In the genomic region with DNA sequence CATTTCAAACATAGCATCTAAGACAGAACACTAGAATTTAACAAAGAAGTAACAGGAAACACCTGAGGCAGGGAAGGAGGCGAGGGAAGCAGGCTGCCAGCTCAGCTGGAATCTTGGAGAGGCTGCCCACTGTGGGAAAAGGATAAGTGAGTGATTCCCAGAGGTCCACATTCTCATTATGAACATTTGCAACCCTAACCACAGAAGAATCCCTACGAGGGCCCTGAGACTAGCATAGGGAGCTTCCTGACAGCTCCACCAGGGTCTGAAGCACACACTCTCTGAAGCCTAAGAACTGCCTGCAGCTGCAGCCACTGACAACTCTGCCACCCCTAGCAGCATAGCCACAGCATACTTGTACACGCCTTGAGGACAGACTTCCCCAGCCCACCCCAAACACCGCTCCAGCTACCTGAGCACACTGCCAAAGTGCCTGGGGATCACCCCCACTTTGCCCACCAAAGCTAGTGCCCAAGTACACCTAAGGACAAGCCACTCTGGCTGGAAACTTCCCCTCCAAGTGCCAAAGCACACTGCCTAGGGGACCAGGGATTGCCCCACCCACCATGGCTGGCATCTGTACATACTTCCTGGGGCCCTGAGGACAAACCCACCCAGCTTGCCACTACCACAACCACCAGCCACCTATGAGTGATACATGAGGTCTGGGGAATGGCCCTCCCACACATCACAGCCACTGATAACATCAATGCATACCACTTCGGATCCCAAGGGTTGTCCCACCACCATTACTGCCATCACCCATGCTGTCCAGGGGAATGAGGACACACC, we compare ENCODE assay signal across 14 cellular contexts.
DNase-seq lines count a peak whose midpoint lies in the region; ATAC-seq, FAIRE-seq and TF ChIP-seq lines count a peak whose summit lies in the region.
"Had no signal": no experiment of that assay in that cellular context is flagged by ENCODE, and none has a peak within 500 bp of the region (broad histone marks: within the 10 kb centered on the region; RNA-seq: fewer than 3 reads in every experiment).

No MANE protein-coding gene starts in this region.

- H4K20me1 ChIP-seq in astrocyte (ENCODE audit: insufficient read depth, low read length), result peaks cover 60% of the 10 kb centered on the region

- peaks cover 6% of the 10 kb centered on the region for H3K36me3 Mint-ChIP-seq in astrocyte (ENCODE audit: low read depth, unreplicated experiment)

- H3K27me3 ChIP-seq in heart right ventricle (no peaks in the 10 kb centered on the region), astrocyte (ENCODE audit: insufficient read depth, low read length) (no peaks in the 10 kb centered on the region), spleen (replicated peaks in 1 of 7) (no peaks in the 10 kb centered on the region)
- H3K27me3 ChIP-seq: transverse colon had no signal

- H3K9me3 ChIP-seq in heart right ventricle (peaks cover 0 to 26% (median 13%) of the 10 kb centered on the region in 11 donors), astrocyte (ENCODE audit: insufficient read depth, low read depth, low read length) (no peaks in the 10 kb centered on the region), spleen (peaks cover 0 to 37% (median 29%) of the 10 kb centered on the region in 8 donors)

- peaks cover 3 to 27% (median 15%) of the 10 kb centered on the region in 9 donors for H3K4me1 ChIP-seq in heart right ventricle
- no peaks in the 10 kb centered on the region for H3K4me1 ChIP-seq in astrocyte (ENCODE audit: insufficient read depth, low read length)
- peaks cover 0 to 23% (median 10%) of the 10 kb centered on the region in 6 donors for H3K4me1 ChIP-seq in spleen
- H3K4me1 ChIP-seq: parathyroid adenoma had no signal

- DNase-seq in Right ventricle myocardium inferior (ENCODE audit: missing footprints) (no peak), heart right ventricle (no peak), astrocyte (ENCODE audit: low read depth) (peak; percentile 63), iris pigment epithelial cell (ENCODE audit: low read depth) (peak; percentile 62), urothelium cell line (ENCODE audit: low spot score) (no peak), iPS-NIHi11 (ENCODE audit: low spot score) (no peak), spleen (no peak)
- no peak for DNase-seq in stimulated activated naive CD4-positive, alpha-beta T cell treated with Interleukin-2 at 50 U/mL for 16 hours (lab: John Stamatoyannopoulos, UW)
- DNase-seq: activated effector memory CD4-positive, alpha-beta T cell treated with Interleukin-2 at 50 U/mL for 16 hours; caudate nucleus; lower lobe of right lung; NCI-H2029 treated with DMSO at 0.1 percent for 48 hours; transverse colon had no signal

- TF ChIP-seq POLR2A in spleen (IDR thresholded peaks at IDR 0.05), result no peak

- H3K9me3 Mint-ChIP-seq in astrocyte (ENCODE audit: unreplicated experiment), result peaks cover 10% of the 10 kb centered on the region

- H3K9ac ChIP-seq in astrocyte (ENCODE audit: low read length), result no peak overlapping the region
- H3K9ac ChIP-seq: parathyroid adenoma had no signal

- H3K27ac Mint-ChIP-seq in astrocyte (ENCODE audit: unreplicated experiment), result peak overlapping the region; percentile 87

- H2AFZ ChIP-seq in astrocyte (ENCODE audit: low read depth, low read length), result no peak overlapping the region
- H2AFZ ChIP-seq: parathyroid adenoma had no signal

- H3K4me3 ChIP-seq in heart right ventricle (no peak overlapping the region), astrocyte (ENCODE audit: insufficient read depth, low read depth, low read length) (no peak overlapping the region), spleen (no peak overlapping the region)
- H3K4me3 ChIP-seq: lower lobe of right lung, transverse colon had no signal

- H3K27me3 Mint-ChIP-seq in astrocyte (ENCODE audit: low read depth, unreplicated experiment), result no peaks in the 10 kb centered on the region

- H3K79me2 ChIP-seq in astrocyte (ENCODE audit: insufficient read depth, low read length), result peaks cover 87% of the 10 kb centered on the region

- H3K27ac ChIP-seq in heart right ventricle (peak overlapping the region in 1 of 10 donors; percentile 6), astrocyte (ENCODE audit: low read depth, low read length) (no peak overlapping the region), spleen (peak overlapping the region in 1 of 8 donors; percentile 4)
- H3K27ac ChIP-seq: lower lobe of right lung, parathyroid adenoma, transverse colon had no signal

- TF ChIP-seq CTCF in heart right ventricle (IDR thresholded peaks at IDR 0.05) (no peak), astrocyte (IDR thresholded peaks at IDR 0.05; ENCODE audit: insufficient read depth, low read depth, low read length) (no peak), spleen (IDR thresholded peaks at IDR 0.05 in 8 of 11, conservative IDR thresholded peaks at IDR 0.05 in 3 of 11) (no peak)

- peaks cover 17% of the 10 kb centered on the region for H3K4me1 Mint-ChIP-seq in astrocyte (ENCODE audit: low read depth, unreplicated experiment)

- H3K36me3 ChIP-seq in heart right ventricle (peaks cover 0 to 11% (median 0%) of the 10 kb centered on the region in 9 donors), astrocyte (ENCODE audit: insufficient read depth, low read length) (no peaks in the 10 kb centered on the region), spleen (peaks cover 0 to 40% (median 2%) of the 10 kb centered on the region in 6 donors)
- H3K36me3 ChIP-seq: lower lobe of right lung had no signal

- H3K4me2 ChIP-seq in astrocyte (ENCODE audit: low read length), result no peak overlapping the region

- intact Hi-C loops in Right ventricle myocardium inferior (cut with DNase I) (no loop called here), heart right ventricle (cut with DNase I) (no loop called here), spleen (cut with DNase I; ENCODE audit: low total_unique reads) (no loop called here)

- WGBS in heart right ventricle, 2 donors, result 69 to 71% methylated on average over 5 of the region's 5 CpGs
- WGBS in spleen, 5 donors, result 56 to 83% (median 79%) methylated on average over 5 of the region's 5 CpGs

- ATAC-seq in Right ventricle myocardium inferior (peak; percentile 28), heart right ventricle (no peak)

- FAIRE-seq in astrocyte (lab: Jason Lieb, UNC), result no peak
- peak; percentile 30 for FAIRE-seq in urothelium cell line (lab: Jason Lieb, UNC)

- peak overlapping the region; percentile 12 for H3K4me3 Mint-ChIP-seq in astrocyte (ENCODE audit: unreplicated experiment)

Comparison
In these comparisons a context has a peak if more than half of its experiments do, and no peak if none do; other contexts are left out.
1. DNase-seq: peak in astrocyte (single experiment) and iris pigment epithelial cell (single experiment); none in Right ventricle myocardium inferior (single experiment), heart right ventricle (0 of 2), urothelium cell line (single experiment), iPS-NIHi11 (single experiment), spleen (single experiment) and stimulated activated naive CD4-positive, alpha-beta T cell treated with Interleukin-2 at 50 U/mL for 16 hours (single experiment).